ENCODE assay signal across 1 cellular context in the genomic region with DNA sequence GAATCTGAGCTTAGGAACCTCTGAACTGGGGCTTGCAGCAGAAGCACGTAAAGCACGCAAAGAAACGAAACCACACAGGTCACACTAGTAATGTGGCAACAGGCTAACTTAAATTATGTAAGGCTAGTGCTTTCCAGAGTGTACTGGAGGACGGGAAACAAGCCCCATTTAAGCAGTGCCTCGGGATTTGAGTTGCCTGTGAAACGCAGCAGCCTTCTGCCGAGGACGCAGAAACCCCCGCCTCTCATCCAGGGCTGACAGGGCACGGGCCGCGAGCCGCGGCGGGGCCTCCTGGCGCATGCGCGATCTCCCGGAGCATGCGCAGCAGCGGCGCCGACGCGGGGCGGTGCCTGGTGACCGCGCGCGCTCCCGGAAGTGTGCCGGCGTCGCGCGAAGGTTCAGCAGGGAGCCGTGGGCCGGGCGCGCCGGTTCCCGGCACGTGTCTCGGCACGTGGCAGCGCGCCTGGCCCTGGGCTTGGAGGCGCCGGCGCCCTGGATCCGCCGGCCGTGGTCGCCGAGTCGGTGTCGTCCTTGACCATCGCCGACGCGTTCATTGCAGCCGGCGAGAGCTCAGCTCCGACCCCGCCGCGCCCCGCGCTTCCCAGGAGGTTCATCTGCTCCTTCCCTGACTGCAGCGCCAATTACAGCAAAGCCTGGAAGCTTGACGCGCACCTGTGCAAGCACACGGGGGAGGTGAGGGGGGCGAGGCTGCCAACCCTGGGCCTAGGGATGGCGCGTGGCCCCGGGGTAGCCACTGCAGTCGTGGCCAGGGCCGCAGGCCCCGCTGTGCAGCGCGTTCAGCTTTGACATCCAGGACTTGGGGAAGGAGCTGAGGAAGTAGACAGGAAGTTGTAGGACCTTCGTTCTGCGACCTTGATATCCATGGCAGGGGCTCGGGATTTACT.
TF ChIP-seq lines count a peak whose summit lies in the region.

A gene (plus strand): TSS at position 374 of the 905 bp plus-strand sequence.

TF ChIP-seq in IMR-90, 13 proteins besides CTCF, POLR2A, EP300 and RAD21:
- no peak for TF ChIP-seq NFE2L2 (IDR thresholded peaks at IDR 0.05; ENCODE audit: low read depth, low read length)
- no peak for TF ChIP-seq SMC3 (IDR thresholded peaks at IDR 0.05; ENCODE audit: low read depth, low read length)
- TF ChIP-seq MXI1 (IDR thresholded peaks at IDR 0.05; ENCODE audit: borderline replicate concordance, low read depth, low read length): peak; percentile 98
- peak; percentile 46; the same call in 1 of the 2 replicates for TF ChIP-seq MAZ (IDR thresholded peaks at IDR 0.05; ENCODE audit: borderline replicate concordance, low read depth, low read length)
- TF ChIP-seq, protein P1, sequence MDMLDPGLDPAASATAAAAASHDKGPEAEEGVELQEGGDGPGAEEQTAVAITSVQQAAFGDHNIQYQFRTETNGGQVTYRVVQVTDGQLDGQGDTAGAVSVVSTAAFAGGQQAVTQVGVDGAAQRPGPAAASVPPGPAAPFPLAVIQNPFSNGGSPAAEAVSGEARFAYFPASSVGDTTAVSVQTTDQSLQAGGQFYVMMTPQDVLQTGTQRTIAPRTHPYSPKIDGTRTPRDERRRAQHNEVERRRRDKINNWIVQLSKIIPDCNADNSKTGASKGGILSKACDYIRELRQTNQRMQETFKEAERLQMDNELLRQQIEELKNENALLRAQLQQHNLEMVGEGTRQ (IDR thresholded peaks at IDR 0.05; ENCODE audit: low read depth, low read length): peak; percentile 86
- no peak for TF ChIP-seq CHD1 (IDR thresholded peaks at IDR 0.05; ENCODE audit: low read depth, low read length)
- TF ChIP-seq FOS (IDR thresholded peaks at IDR 0.05; ENCODE audit: low read depth, low read length): no peak
- no peak for TF ChIP-seq RCOR1 (IDR thresholded peaks at IDR 0.05; ENCODE audit: insufficient replicate concordance, low read length)
- no peak for TF ChIP-seq MAFK (IDR thresholded peaks at IDR 0.05; ENCODE audit: low read depth, low read length)
- TF ChIP-seq, protein P2, sequence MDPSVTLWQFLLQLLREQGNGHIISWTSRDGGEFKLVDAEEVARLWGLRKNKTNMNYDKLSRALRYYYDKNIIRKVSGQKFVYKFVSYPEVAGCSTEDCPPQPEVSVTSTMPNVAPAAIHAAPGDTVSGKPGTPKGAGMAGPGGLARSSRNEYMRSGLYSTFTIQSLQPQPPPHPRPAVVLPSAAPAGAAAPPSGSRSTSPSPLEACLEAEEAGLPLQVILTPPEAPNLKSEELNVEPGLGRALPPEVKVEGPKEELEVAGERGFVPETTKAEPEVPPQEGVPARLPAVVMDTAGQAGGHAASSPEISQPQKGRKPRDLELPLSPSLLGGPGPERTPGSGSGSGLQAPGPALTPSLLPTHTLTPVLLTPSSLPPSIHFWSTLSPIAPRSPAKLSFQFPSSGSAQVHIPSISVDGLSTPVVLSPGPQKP (IDR thresholded peaks at IDR 0.05; ENCODE audit: borderline replicate concordance, low read depth, low read length): no peak
- peak; percentile 33; the same call in 1 of the 2 replicates for TF ChIP-seq CEBPB (IDR thresholded peaks at IDR 0.05; ENCODE audit: low read depth, low read length)
- TF ChIP-seq RFX5 (IDR thresholded peaks at IDR 0.05; ENCODE audit: low read depth, low read length): no peak
- peak; percentile 90 for TF ChIP-seq BHLHE40 (IDR thresholded peaks at IDR 0.05; ENCODE audit: low read depth, low read length)
